Comparison of ENCODE assay signal across 18 cellular contexts in genomic region chr15:62999923-63000484, GRCh38. TPM values are rescaled to one million over a fixed set of nuclear protein-coding genes. Genes with fewer than 3 reads are reported as not detected.
A peak's percentile ranks its signal among the peaks of the same experiment; 100 is the strongest.
DNase-seq lines count a peak whose midpoint lies in the region; ATAC-seq and TF ChIP-seq lines count a peak whose summit lies in the region.
"Had no signal": no experiment of that assay in that cellular context is flagged by ENCODE, and none has a peak within 500 bp of the region (broad histone marks: within the 10 kb centered on the region; RNA-seq: fewer than 3 reads in every experiment).

No MANE protein-coding gene starts in this region.

- intact Hi-C loops in right cardiac atrium (cut with DNase I): no loop called here

- no peak overlapping the region for H3K4me3 ChIP-seq in right cardiac atrium (ENCODE audit: low read length)
- H3K4me3 ChIP-seq: K562 had no signal

- H3K27ac Mint-ChIP-seq in progenitor cell of endocrine pancreas: peak overlapping the region; percentile 18
- H3K27ac Mint-ChIP-seq: CD4-positive, alpha-beta T cell had no signal

- peaks cover 35% of the 10 kb centered on the region for H3K4me1 Mint-ChIP-seq in progenitor cell of endocrine pancreas (ENCODE audit: low read depth)
- H3K4me1 Mint-ChIP-seq: central memory CD8-positive, alpha-beta T cell had no signal

- peak overlapping the region; percentile 81 for H3K27ac ChIP-seq in right cardiac atrium (ENCODE audit: low read length)
- H3K27ac ChIP-seq: foreskin keratinocyte, parathyroid adenoma had no signal

- H3K9me3 ChIP-seq in right cardiac atrium (ENCODE audit: control insufficient read depth, low read length): no peaks in the 10 kb centered on the region

- H3K4me3 Mint-ChIP-seq in progenitor cell of endocrine pancreas (ENCODE audit: low read depth): no peak overlapping the region
- H3K4me3 Mint-ChIP-seq: CD4-positive, alpha-beta T cell; central memory CD8-positive, alpha-beta T cell had no signal

- no peaks in the 10 kb centered on the region for H3K27me3 Mint-ChIP-seq in progenitor cell of endocrine pancreas

- H3K9me3 Mint-ChIP-seq in progenitor cell of endocrine pancreas (ENCODE audit: low read depth): no peaks in the 10 kb centered on the region
- H3K9me3 Mint-ChIP-seq: CD4-positive, alpha-beta T cell; central memory CD8-positive, alpha-beta T cell had no signal

- DNase-seq in NCI-H146 (lab: John Stamatoyannopoulos, UW) (peak; percentile 40), cerebellar cortex (ENCODE audit: low spot score) (peak; percentile 30), right cardiac atrium (no peak), progenitor cell of endocrine pancreas (ENCODE audit: low spot score, unreplicated experiment) (no peak), NCI-H526 treated with DMSO at 0.1 percent for 48 hours (lab: John Stamatoyannopoulos, UW) (no peak), NCI-H345 (lab: John Stamatoyannopoulos, UW) (no peak)
- DNase-seq: activated naive CD4-positive, alpha-beta T cell treated with anti-CD3 and anti-CD28 coated beads, Interleukin-2, amount 50 U/mL, for 16 hours; CD4-positive, alpha-beta T cell; foreskin keratinocyte; mammary epithelial cell; NCI-H187; NCI-H774; substantia nigra; T-helper 1 cell had no signal

- no peaks in the 10 kb centered on the region for H3K27me3 ChIP-seq in right cardiac atrium (ENCODE audit: control insufficient read depth, insufficient read depth)
- H3K27me3 ChIP-seq: foreskin keratinocyte had no signal

- H3K4me1 ChIP-seq in right cardiac atrium (ENCODE audit: control insufficient read depth, insufficient read depth, low read length): peaks cover 2% of the 10 kb centered on the region
- H3K4me1 ChIP-seq: parathyroid adenoma had no signal

- no peaks in the 10 kb centered on the region for H3K36me3 Mint-ChIP-seq in progenitor cell of endocrine pancreas (ENCODE audit: insufficient read depth)

- 66% methylated on average over 11 of the region's 11 CpGs for WGBS in right cardiac atrium

- no peak for TF ChIP-seq CTCF in progenitor cell of endocrine pancreas (IDR thresholded peaks at IDR 0.05; ENCODE audit: unreplicated experiment)

- ATAC-seq in right cardiac atrium (peak; percentile 36 to 57), GM19328 (IDR thresholded peaks at IDR 0.05; ENCODE audit: unreplicated experiment) (no peak)
- ATAC-seq: foreskin keratinocyte, K562 had no signal

RNA-seq across cellular contexts. Expression of gene TPM1, which starts 42.5 kb away (rescaled TPM):
- total RNA-seq in right cardiac atrium (1,000 to 10,000 TPM; 6,360 to 7,970 (median 7,200) TPM), progenitor cell of endocrine pancreas (284 and 300 TPM in 2 replicates)
- polyA plus RNA-seq in right cardiac atrium: 10,076 TPM

Comparison
In these comparisons a context has a peak if more than half of its experiments do, and no peak if none do; other contexts are left out.
1. DNase-seq: peak in NCI-H146 (single experiment) and cerebellar cortex (single experiment); none in right cardiac atrium (0 of 3), progenitor cell of endocrine pancreas (single experiment), NCI-H526 treated with DMSO at 0.1 percent for 48 hours (single experiment) and NCI-H345 (single experiment).
2. RNA of gene TPM1, which starts 42.5 kb away (total RNA-seq): 6,360 to 7,970 TPM in right cardiac atrium; 284 to 300 TPM in progenitor cell of endocrine pancreas; every median in the first group is over 10 times any median in the second.